In the genomic region with DNA sequence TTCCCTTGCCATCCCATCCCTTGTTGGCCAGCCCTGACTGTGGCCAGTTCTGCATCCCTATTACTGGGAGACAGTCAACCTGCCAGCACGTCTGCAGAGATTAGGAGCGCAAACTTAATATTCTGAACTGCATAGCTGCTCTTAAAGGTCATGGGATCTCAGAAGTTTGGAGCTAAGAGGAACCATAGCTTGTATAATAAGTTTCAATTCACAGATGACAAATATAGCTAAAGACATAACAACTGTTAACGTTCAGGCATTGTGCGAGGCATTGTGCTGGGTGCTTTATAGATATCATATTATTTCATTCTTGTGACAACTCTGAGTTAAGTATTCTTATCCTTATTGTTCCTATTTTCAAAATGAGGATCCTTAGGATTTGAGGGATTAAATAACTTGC, we compare ENCODE assay signal across 12 cellular contexts. TPM values are rescaled to one million over a fixed set of nuclear protein-coding genes. Genes with fewer than 3 reads are reported as not detected.
A peak's percentile ranks its signal among the peaks of the same experiment; 100 is the strongest.
DNase-seq lines count a peak whose midpoint lies in the region; ATAC-seq and TF ChIP-seq lines count a peak whose summit lies in the region.
"Had no signal": no experiment of that assay in that cellular context is flagged by ENCODE, and none has a peak within 500 bp of the region (broad histone marks: within the 10 kb centered on the region; RNA-seq: fewer than 3 reads in every experiment).

No MANE protein-coding gene starts in this region.

- H3K4me1 Mint-ChIP-seq in activated CD4-positive, alpha-beta T cell treated with anti-CD3 and anti-CD28 coated beads for 36 hours = peaks cover 45% of the 10 kb centered on the region

- no peaks in the 10 kb centered on the region for H3K9me3 Mint-ChIP-seq in activated CD4-positive, alpha-beta T cell treated with anti-CD3 and anti-CD28 coated beads for 36 hours (ENCODE audit: low read depth)

- H3K36me3 ChIP-seq in adipocyte (ENCODE audit: control insufficient read depth, insufficient read depth, low read length, severe bottlenecking) (no peaks in the 10 kb centered on the region), lower lobe of right lung (no peaks in the 10 kb centered on the region), spleen (peaks cover 0 to 6% (median 0%) of the 10 kb centered on the region in 6 donors)
- H3K36me3 ChIP-seq: BLaER1 had no signal

- H3K27ac Mint-ChIP-seq in activated CD4-positive, alpha-beta T cell treated with anti-CD3 and anti-CD28 coated beads for 36 hours = no peak overlapping the region

- H3K9ac ChIP-seq in adipocyte (ENCODE audit: low read length) = peak overlapping the region; percentile 96
- H3K9ac ChIP-seq: BLaER1 had no signal

- no peak overlapping the region for H3K4me3 Mint-ChIP-seq in activated CD4-positive, alpha-beta T cell treated with anti-CD3 and anti-CD28 coated beads for 36 hours

- DNase-seq in CD1c-positive myeloid dendritic cell (ENCODE audit: extremely low spot score) = peak; percentile 58
- no peak for DNase-seq in adipocyte (ENCODE audit: low read depth)
- DNase-seq in lower lobe of right lung = no peak
- no peak for DNase-seq in spleen
- DNase-seq in dedifferentiated amniotic fluid mesenchymal stem cell (ENCODE audit: extremely low spot score) = no peak
- DNase-seq in activated CD4-positive, alpha-beta T cell treated with anti-CD3 and anti-CD28 coated beads for 36 hours = no peak
- no peak for DNase-seq in stimulated activated CD8-positive, alpha-beta memory T cell treated with anti-CD3 and anti-CD28 coated beads, Interleukin-4, amount 100 ng/mL, for 48 hours
- no peak for DNase-seq in activated CD8-positive, alpha-beta memory T cell treated with anti-CD3 and anti-CD28 coated beads for 24 hours
- DNase-seq: erythroblast, occipital lobe had no signal

- no peaks in the 10 kb centered on the region for H3K36me3 Mint-ChIP-seq in activated CD4-positive, alpha-beta T cell treated with anti-CD3 and anti-CD28 coated beads for 36 hours (ENCODE audit: low read depth)

- intact Hi-C loops in lower lobe of right lung (cut with DNase I) = no loop called here
- intact Hi-C loops in spleen (cut with DNase I; ENCODE audit: low total_unique reads) = no loop called here
- intact Hi-C loops in activated CD4-positive, alpha-beta T cell treated with anti-CD3 and anti-CD28 coated beads for 36 hours (cut with DNase I, micrococcal nuclease) = loop anchor here (5.0 to 10.0 kb wide), 5 partner anchors 63 to 945 kb away; partner anchors contain the start of genes CCNG2 (in 1 of the 2), CCNI (in 1 of the 2), NUP54 (in 1 of the 2) and STBD1 (in 1 of the 2)

- peaks cover 82% of the 10 kb centered on the region for H3K4me1 ChIP-seq in adipocyte (ENCODE audit: control insufficient read depth, insufficient read depth, low read length)
- peaks cover 85% of the 10 kb centered on the region for H3K4me1 ChIP-seq in lower lobe of right lung
- H3K4me1 ChIP-seq in spleen = peaks cover 50 to 94% (median 85%) of the 10 kb centered on the region in 6 donors

- H3K27ac ChIP-seq in lower lobe of right lung = peak overlapping the region; percentile 97
- peak overlapping the region; percentile 58 to 97 (median 96) for H3K27ac ChIP-seq in spleen
- H3K27ac ChIP-seq: BLaER1 had no signal

- CTCF ChIA-PET in activated CD4-positive, alpha-beta T cell treated with anti-CD3 and anti-CD28 coated beads for 36 hours (lab: Charles Lee) = interaction anchor here (0.6 to 1.9 kb wide), 3 partner anchors 11 to 168 kb away, joined by 3 to 8 read pairs (median 4); no protein-coding TSS in a partner anchor

- TF ChIP-seq CTCF in lower lobe of right lung (IDR thresholded peaks at IDR 0.05) (no peak), spleen (IDR thresholded peaks at IDR 0.05 in 8 of 11, conservative IDR thresholded peaks at IDR 0.05 in 3 of 11) (no peak)

- no peak for TF ChIP-seq POLR2A in spleen (IDR thresholded peaks at IDR 0.05)

- 46 to 73% (median 64%) methylated on average over 4 of the region's 4 CpGs for WGBS in spleen, 5 donors

- ATAC-seq in lower lobe of right lung = no peak
- no peak for ATAC-seq in activated CD4-positive, alpha-beta T cell treated with anti-CD3 and anti-CD28 coated beads for 36 hours
- ATAC-seq: Panc1 had no signal

- H3K27me3 ChIP-seq in adipocyte (replicated peaks; ENCODE audit: control insufficient read depth, insufficient read depth, low read length) (no peaks in the 10 kb centered on the region), lower lobe of right lung (ENCODE audit: low read depth) (no peaks in the 10 kb centered on the region), spleen (replicated peaks in 1 of 7) (no peaks in the 10 kb centered on the region)
- H3K27me3 ChIP-seq: BLaER1 had no signal

- H3K4me3 ChIP-seq in adipocyte (ENCODE audit: low read length) (peak overlapping the region; percentile 96), lower lobe of right lung (peak overlapping the region; percentile 68), spleen (peak overlapping the region in 1 of 8 donors; percentile 82)
- H3K4me3 ChIP-seq: BLaER1 had no signal

- H3K27me3 Mint-ChIP-seq in activated CD4-positive, alpha-beta T cell treated with anti-CD3 and anti-CD28 coated beads for 36 hours = no peaks in the 10 kb centered on the region

- H3K9me3 ChIP-seq in adipocyte (ENCODE audit: control insufficient read depth, low read length) (no peaks in the 10 kb centered on the region), lower lobe of right lung (no peaks in the 10 kb centered on the region), spleen (no peaks in the 10 kb centered on the region)
- H3K9me3 ChIP-seq: BLaER1 had no signal

- POLR2A ChIA-PET in activated CD4-positive, alpha-beta T cell treated with anti-CD3 and anti-CD28 coated beads for 36 hours (lab: Charles Lee) = no interaction called here

RNA-seq across cellular contexts. Expression of gene SCARB2, which starts 3.7 kb away (rescaled TPM):
- total RNA-seq in lower lobe of right lung (166 TPM), spleen (100 to 1,000 TPM; 107 to 201 (median 156) TPM)
- polyA plus RNA-seq in spleen = 10 to 100 TPM; 27.2 to 32.0 (median 28.8) TPM
- total RNA-seq in activated CD4-positive, alpha-beta T cell treated with anti-CD3 and anti-CD28 coated beads for 36 hours = 1 to 10 TPM; 3.3 to 4.6 TPM

RNA-seq across cellular contexts. Expression of gene FAM47E, which starts 41.6 kb away (rescaled TPM):
- total RNA-seq in lower lobe of right lung (6.4 TPM), spleen (1 to 10 TPM in 6 of 7 donors, under 1 TPM in 1; 0.66 to 6.2 (median 2.4) TPM)
- 1 to 10 TPM; 1.0 to 1.4 (median 1.3) TPM for polyA plus RNA-seq in spleen
- not detected for total RNA-seq in activated CD4-positive, alpha-beta T cell treated with anti-CD3 and anti-CD28 coated beads for 36 hours

Comparison
In these comparisons a context has a peak if more than half of its experiments do, and no peak if none do; other contexts are left out.
1. RNA of gene SCARB2, which starts 3.7 kb away (total RNA-seq): 166 TPM in lower lobe of right lung (single experiment) and 107 to 201 TPM in spleen; 3.3 to 4.6 TPM in activated CD4-positive, alpha-beta T cell treated with anti-CD3 and anti-CD28 coated beads for 36 hours; every median in the first group is over 10 times any median in the second.
2. intact Hi-C loops: an anchor here in activated CD4-positive, alpha-beta T cell treated with anti-CD3 and anti-CD28 coated beads for 36 hours (5.0 to 10.0 kb wide); none called in lower lobe of right lung and spleen.